In genomic region chr10:99849525-99849924, GRCh38 we compare ENCODE assay signal across 1 cellular context.
A peak's percentile ranks its signal among the peaks of the same experiment; 100 is the strongest.
TF ChIP-seq lines count a peak whose summit lies in the region.

No MANE protein-coding gene starts in this region.

TF ChIP-seq in H1, 55 proteins besides CTCF, POLR2A, EP300 and RAD21:
- no peak for TF ChIP-seq MAX (IDR thresholded peaks at IDR 0.05)
- TF ChIP-seq NANOG (IDR thresholded peaks at IDR 0.05; ENCODE audit: insufficient read depth, low read depth, low read length, poor library complexity, severe bottlenecking): peak; percentile 26
- no peak for TF ChIP-seq RXRA (IDR thresholded peaks at IDR 0.05; ENCODE audit: insufficient read depth, low read depth, low read length)
- no peak for TF ChIP-seq ATF3 (IDR thresholded peaks at IDR 0.05; ENCODE audit: insufficient read depth, low read depth, low read length)
- TF ChIP-seq ZNF274 (IDR thresholded peaks at IDR 0.05; ENCODE audit: borderline replicate concordance, extremely low read depth, low read length): no peak
- TF ChIP-seq TEAD4 (IDR thresholded peaks at IDR 0.05; ENCODE audit: low read depth, low read length): peak; percentile 29; the same call in 1 of the 2 replicates
- TF ChIP-seq NRF1 (IDR thresholded peaks at IDR 0.05; ENCODE audit: low read depth, low read length): no peak
